In the genomic region with DNA sequence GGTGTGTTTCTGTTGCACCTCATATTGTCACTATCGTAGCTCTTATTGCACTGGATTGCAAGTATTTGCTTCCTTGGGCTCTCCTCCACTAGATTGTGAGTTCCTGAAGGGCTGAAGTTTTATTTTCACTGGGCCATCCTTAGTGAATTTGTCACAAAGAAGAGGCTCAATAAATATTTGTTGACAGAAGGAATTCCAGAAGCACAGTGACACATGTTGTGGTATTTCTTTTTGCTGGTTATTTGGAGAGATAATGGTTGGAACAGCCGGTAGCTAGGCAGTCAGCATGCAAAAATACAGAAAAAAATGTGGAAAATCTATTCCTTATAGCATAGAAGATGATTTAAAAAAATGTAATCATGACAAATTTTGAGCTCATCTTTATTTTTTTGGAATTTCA, we compare ENCODE assay signal across 25 cellular contexts.
"Had no signal": no experiment of that assay in that cellular context is flagged by ENCODE, and none has a peak within 500 bp of the region (broad histone marks: within the 10 kb centered on the region; RNA-seq: fewer than 3 reads in every experiment).

No MANE protein-coding gene starts in this region.

- H3K27ac ChIP-seq: brain microvascular endothelial cell, coronary artery, dorsolateral prefrontal cortex, VCaP had no signal

- H3K36me3 ChIP-seq: brain microvascular endothelial cell had no signal

- H3K4me3 ChIP-seq: coronary artery, dorsolateral prefrontal cortex had no signal

- DNase-seq: activated CD4-positive, alpha-beta T cell treated with anti-CD3 and anti-CD28 coated beads for 1 hour; activated CD4-positive, alpha-beta T cell treated with anti-CD3 and anti-CD28 coated beads for 4 hours; activated CD4-positive, alpha-beta T cell treated with anti-CD3 and anti-CD28 coated beads, Interleukin-2, amount 10 ng/mL, durations not matched to agents 7 days and 5 days; activated CD4-positive, alpha-beta T cell treated with anti-CD3 and anti-CD28 coated beads, Interleukin-2, amount 50 U/mL, for 4 hours; activated CD8-positive, alpha-beta memory T cell treated with anti-CD3 and anti-CD28 coated beads for 24 hours; activated CD8-positive, alpha-beta T cell treated with anti-CD3 and anti-CD28 coated beads for 36 hours; activated effector memory CD4-positive, alpha-beta T cell treated with Interleukin-2 at 50 U/mL for 16 hours; activated gamma-delta T cell treated with Interleukin-2 at 50 U/mL for 16 hours; activated naive CD4-positive, alpha-beta T cell treated with anti-CD3 and anti-CD28 coated beads, Interleukin-2, amount 50 U/mL, for 16 hours; activated naive CD4-positive, alpha-beta T cell treated with Interleukin-2 at 50 U/mL for 16 hours; activated T-cell treated with anti-CD3 and anti-CD28 coated beads, Interleukin-2, amount 50 U/mL, for 4 hours; amniotic stem cell; anterior cingulate cortex; brain microvascular endothelial cell; dorsolateral prefrontal cortex; effector memory CD4-positive, alpha-beta T cell; endodermal cell; foreskin fibroblast; head of caudate nucleus; T-helper 2 cell had no signal

- H3K27me3 ChIP-seq: brain microvascular endothelial cell, dorsolateral prefrontal cortex had no signal

- ATAC-seq: activated CD8-positive, alpha-beta T cell treated with anti-CD3 and anti-CD28 coated beads for 36 hours; activated T-cell treated with anti-CD3 and anti-CD28 coated beads, Interleukin-2, amount 50 U/mL, for 4 hours; activated T-helper 17 cell treated with anti-CD3 and anti-CD28 coated beads, Interleukin-2, amount 50 U/mL, for 72 hours; esophagus mucosa; WTC11 had no signal
